8 cellular contexts compared by ENCODE assay signal in the genomic region with DNA sequence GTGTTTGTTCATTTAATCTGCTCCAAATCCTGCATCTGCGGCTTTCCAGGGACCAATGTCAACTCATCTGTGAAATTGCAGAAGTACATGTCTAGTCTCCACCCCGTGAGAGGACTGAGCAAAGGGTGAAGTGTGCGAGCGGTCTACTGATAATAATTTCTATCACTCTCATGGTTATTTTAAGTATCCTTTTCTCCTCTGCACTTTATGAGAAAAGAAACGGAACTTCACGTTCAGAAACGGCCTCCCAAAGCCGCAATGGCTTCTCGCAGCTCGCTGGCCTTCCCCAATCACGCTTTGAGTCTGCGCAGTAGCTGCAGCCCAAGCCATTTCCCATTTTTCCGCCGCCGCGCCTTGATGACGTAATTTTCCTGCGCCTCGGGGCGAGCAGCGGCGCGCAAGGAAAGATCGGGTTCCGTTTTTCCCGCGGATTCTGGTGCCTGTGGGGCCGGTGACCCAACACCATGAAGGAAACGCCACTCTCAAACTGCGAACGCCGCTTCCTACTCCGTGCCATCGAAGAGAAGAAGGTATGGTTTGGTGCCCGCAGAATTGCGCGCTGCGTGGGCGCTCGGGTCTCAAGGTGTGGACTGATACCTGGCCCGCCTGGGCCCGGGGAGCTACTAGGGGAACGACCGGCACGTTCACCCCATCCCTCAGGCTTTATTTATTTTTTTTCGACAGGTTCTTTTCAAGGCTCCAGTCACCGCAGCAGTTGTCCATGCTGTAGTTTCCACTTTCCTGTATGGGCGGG.
DNase-seq lines count a peak whose midpoint lies in the region; ATAC-seq and FAIRE-seq lines count a peak whose summit lies in the region.

A gene with protein sequence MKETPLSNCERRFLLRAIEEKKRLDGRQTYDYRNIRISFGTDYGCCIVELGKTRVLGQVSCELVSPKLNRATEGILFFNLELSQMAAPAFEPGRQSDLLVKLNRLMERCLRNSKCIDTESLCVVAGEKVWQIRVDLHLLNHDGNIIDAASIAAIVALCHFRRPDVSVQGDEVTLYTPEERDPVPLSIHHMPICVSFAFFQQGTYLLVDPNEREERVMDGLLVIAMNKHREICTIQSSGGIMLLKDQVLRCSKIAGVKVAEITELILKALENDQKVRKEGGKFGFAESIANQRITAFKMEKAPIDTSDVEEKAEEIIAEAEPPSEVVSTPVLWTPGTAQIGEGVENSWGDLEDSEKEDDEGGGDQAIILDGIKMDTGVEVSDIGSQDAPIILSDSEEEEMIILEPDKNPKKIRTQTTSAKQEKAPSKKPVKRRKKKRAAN (plus strand): TSS at position 363 of the 754 bp plus-strand sequence. CDS start 102 bp downstream, at position 465.

- FAIRE-seq in colon (lab: Jason Lieb, UNC) = peak; percentile 5

- peak; percentile 78 for ATAC-seq in HG03442 (IDR thresholded peaks at IDR 0.05; ENCODE audit: unreplicated experiment)

- DNase-seq in Ammon's horn (ENCODE audit: low spot score) (peak; percentile 93), GM19238 (ENCODE audit: insufficient read length, low spot score) (peak; percentile 48), NCI-H524 treated with DMSO at 0.1 percent for 48 hours (lab: John Stamatoyannopoulos, UW) (peak; percentile 18), kidney tubule cell (ENCODE audit: low spot score) (peak; percentile 94)
- DNase-seq in activated CD4-positive, alpha-beta T cell treated with anti-CD3 and anti-CD28 coated beads for 4 hours = peak; percentile 90 to 97
- peak; percentile 91 to 95 (median 93) for DNase-seq in stimulated activated CD4-positive, alpha-beta T cell treated with anti-CD3 and anti-CD28 coated beads, Interleukin-1b, Interleukin-23, amount 100 ng/mL, for 24 hours (ENCODE audit: low read depth in 4 of 4, low spot score in 1 of 4)

Comparison
In these comparisons a context has a peak if more than half of its experiments do, and no peak if none do; other contexts are left out.
1. Peak in every context shown above with its lines: DNase-seq and ATAC-seq.
2. DNase-seq: peak in every context shown above with its lines; median percentile 94 in kidney tubule cell; 94 in activated CD4-positive, alpha-beta T cell treated with anti-CD3 and anti-CD28 coated beads for 4 hours; 93 in Ammon's horn; 93 in stimulated activated CD4-positive, alpha-beta T cell treated with anti-CD3 and anti-CD28 coated beads, Interleukin-1b, Interleukin-23, amount 100 ng/mL, for 24 hours; 48 in GM19238; 18 in NCI-H524 treated with DMSO at 0.1 percent for 48 hours.